In genomic region chr4:10384974-10385373, GRCh38 we compare ENCODE assay signal across 19 cellular contexts.
DNase-seq lines count a peak whose midpoint lies in the region; ATAC-seq, FAIRE-seq and TF ChIP-seq lines count a peak whose summit lies in the region.
"Had no signal": no experiment of that assay in that cellular context is flagged by ENCODE, and none has a peak within 500 bp of the region (broad histone marks: within the 10 kb centered on the region; RNA-seq: fewer than 3 reads in every experiment).

No MANE protein-coding gene starts in this region.

- POLR2A ChIA-PET in MCF 10A (lab: Yijun Ruan, JAX) = no interaction called here

- no peak for TF ChIP-seq POLR2A in breast epithelium (IDR thresholded peaks at IDR 0.05)

- peak; percentile 43 for ATAC-seq in stimulated activated effector memory CD8-positive, alpha-beta T cell treated with anti-CD3 and anti-CD28 coated beads, Interleukin-12 subunit alpha, Interleukin-12 subunit beta, amount 100 ng/mL, for 72 hours
- ATAC-seq in T-helper 17 cell = no peak
- ATAC-seq: A549; CD8-positive, alpha-beta T cell had no signal

- intact Hi-C loops in MCF 10A (cut with micrococcal nuclease) (no loop called here), breast epithelium (cut with DNase I; ENCODE audit: low total_unique reads) (loop anchor here (5.0 kb wide), 1 partner anchor 597 kb away; no protein-coding TSS in a partner anchor)

- TF ChIP-seq CTCF in MCF 10A (IDR thresholded peaks at IDR 0.05; ENCODE audit: unreplicated experiment) (no peak), breast epithelium (IDR thresholded peaks at IDR 0.05) (no peak), bronchial epithelial cell (IDR thresholded peaks at IDR 0.05; ENCODE audit: insufficient read depth, low read length, severe bottlenecking) (no peak)

- H3K27me3 Mint-ChIP-seq in MCF 10A (ENCODE audit: insufficient read depth, unreplicated experiment) (no peaks in the 10 kb centered on the region), T-helper 17 cell (peaks cover 7% of the 10 kb centered on the region)

- H3K36me3 ChIP-seq in breast epithelium (no peaks in the 10 kb centered on the region), bronchial epithelial cell (ENCODE audit: control insufficient read depth, insufficient read depth, low read length) (no peaks in the 10 kb centered on the region)
- H3K36me3 ChIP-seq: BLaER1 treated with 17β-estradiol and CSF1 and Interleukin-3, amounts not matched to agents 10 nM and 100 nM had no signal

- H3K27ac Mint-ChIP-seq in MCF 10A (ENCODE audit: low read depth, unreplicated experiment) = no peak overlapping the region
- no peak overlapping the region for H3K27ac Mint-ChIP-seq in stimulated activated effector memory CD8-positive, alpha-beta T cell treated with anti-CD3 and anti-CD28 coated beads, Interleukin-12 subunit alpha, Interleukin-12 subunit beta, amount 100 ng/mL, for 72 hours
- H3K27ac Mint-ChIP-seq in T-helper 17 cell = no peak overlapping the region
- H3K27ac Mint-ChIP-seq: B cell; CD8-positive, alpha-beta T cell; H9 had no signal

- H3K4me3 Mint-ChIP-seq in MCF 10A (ENCODE audit: unreplicated experiment) (no peak overlapping the region), T-helper 17 cell (no peak overlapping the region)
- H3K4me3 Mint-ChIP-seq in stimulated activated effector memory CD8-positive, alpha-beta T cell treated with anti-CD3 and anti-CD28 coated beads, Interleukin-12 subunit alpha, Interleukin-12 subunit beta, amount 100 ng/mL, for 72 hours = no peak overlapping the region
- H3K4me3 Mint-ChIP-seq: B cell; CD8-positive, alpha-beta T cell; H9 had no signal

- FAIRE-seq in bronchial epithelial cell (lab: Jason Lieb, UNC) = no peak
- FAIRE-seq: A549, H1 had no signal

- H3K4me1 Mint-ChIP-seq in MCF 10A (ENCODE audit: insufficient read depth, unreplicated experiment) (no peaks in the 10 kb centered on the region), T-helper 17 cell (no peaks in the 10 kb centered on the region)
- no peaks in the 10 kb centered on the region for H3K4me1 Mint-ChIP-seq in stimulated activated effector memory CD8-positive, alpha-beta T cell treated with anti-CD3 and anti-CD28 coated beads, Interleukin-12 subunit alpha, Interleukin-12 subunit beta, amount 100 ng/mL, for 72 hours
- H3K4me1 Mint-ChIP-seq: B cell had no signal

- no peak overlapping the region for H3K27ac ChIP-seq in breast epithelium
- H3K27ac ChIP-seq: 22Rv1; A549; BLaER1 treated with 17β-estradiol and CSF1 and Interleukin-3, amounts not matched to agents 10 nM and 100 nM; HL-60 had no signal

- H3K27me3 ChIP-seq in breast epithelium (no peaks in the 10 kb centered on the region), bronchial epithelial cell (ENCODE audit: control insufficient read depth, insufficient read depth, low read length) (no peaks in the 10 kb centered on the region)
- H3K27me3 ChIP-seq: BLaER1 treated with 17β-estradiol and CSF1 and Interleukin-3, amounts not matched to agents 10 nM and 100 nM had no signal

- H3K4me3 ChIP-seq in breast epithelium = no peak overlapping the region
- no peak overlapping the region for H3K4me3 ChIP-seq in bronchial epithelial cell (ENCODE audit: low read depth, low read length)
- H3K4me3 ChIP-seq: A549; BLaER1 treated with 17β-estradiol and CSF1 and Interleukin-3, amounts not matched to agents 10 nM and 100 nM had no signal

- peak; percentile 8 for DNase-seq in MCF 10A (ENCODE audit: unreplicated experiment)
- DNase-seq in breast epithelium (ENCODE audit: low spot score in 2 of 2) = no peak
- DNase-seq in bronchial epithelial cell (ENCODE audit: low read depth) = peak; percentile 51
- DNase-seq in iPS-NIHi11 (ENCODE audit: low spot score) = peak; percentile 0
- DNase-seq in stimulated activated effector memory CD8-positive, alpha-beta T cell treated with anti-CD3 and anti-CD28 coated beads, Interleukin-12 subunit alpha, Interleukin-12 subunit beta, amount 100 ng/mL, for 72 hours (ENCODE audit: low spot score in 2 of 2) = no peak
- DNase-seq in effector CD8-positive, alpha-beta T cell (lab: John Stamatoyannopoulos, UW) = no peak
- no peak for DNase-seq in T-helper 17 cell
- DNase-seq in activated CD4-positive, alpha-beta T cell treated with anti-CD3 and anti-CD28 coated beads for 4 hours = no peak
- DNase-seq: Calu3; CD8-positive, alpha-beta T cell; DMS79 treated with DMSO at 0.1 percent for 48 hours; GF-D8; H9 had no signal

- BruUV-seq in MCF 10A (replicated peaks; lab: Mats Ljungman, UMichigan) = no TSS peak

- H3K36me3 Mint-ChIP-seq in MCF 10A (ENCODE audit: insufficient read depth, unreplicated experiment) = no peaks in the 10 kb centered on the region
- no peaks in the 10 kb centered on the region for H3K36me3 Mint-ChIP-seq in stimulated activated effector memory CD8-positive, alpha-beta T cell treated with anti-CD3 and anti-CD28 coated beads, Interleukin-12 subunit alpha, Interleukin-12 subunit beta, amount 100 ng/mL, for 72 hours
- no peaks in the 10 kb centered on the region for H3K36me3 Mint-ChIP-seq in T-helper 17 cell (ENCODE audit: low read depth)
- H3K36me3 Mint-ChIP-seq: CD8-positive, alpha-beta T cell had no signal

- CTCF ChIA-PET in MCF 10A (lab: Yijun Ruan, JAX) = interaction anchor here (0.7 kb wide), 1 partner anchor 220 kb away, joined by 4 read pairs; no protein-coding TSS in a partner anchor

- H3K9me3 Mint-ChIP-seq in MCF 10A (ENCODE audit: unreplicated experiment) = peaks cover 15% of the 10 kb centered on the region
- no peaks in the 10 kb centered on the region for H3K9me3 Mint-ChIP-seq in stimulated activated effector memory CD8-positive, alpha-beta T cell treated with anti-CD3 and anti-CD28 coated beads, Interleukin-12 subunit alpha, Interleukin-12 subunit beta, amount 100 ng/mL, for 72 hours

- H3K9me3 ChIP-seq in breast epithelium (no peaks in the 10 kb centered on the region), T-helper 17 cell (ENCODE audit: control insufficient read depth, low read length, poor library complexity, severe bottlenecking) (no peaks in the 10 kb centered on the region)
- H3K9me3 ChIP-seq: A549; BLaER1 treated with 17β-estradiol and CSF1 and Interleukin-3, amounts not matched to agents 10 nM and 100 nM had no signal

- H3K4me1 ChIP-seq in breast epithelium = no peaks in the 10 kb centered on the region
- H3K4me1 ChIP-seq: A549 had no signal

Comparison
In these comparisons a context has a peak if more than half of its experiments do, and no peak if none do; other contexts are left out.
1. DNase-seq: peak in MCF 10A (single experiment), bronchial epithelial cell (single experiment) and iPS-NIHi11 (single experiment); none in breast epithelium (0 of 2), stimulated activated effector memory CD8-positive, alpha-beta T cell treated with anti-CD3 and anti-CD28 coated beads, Interleukin-12 subunit alpha, Interleukin-12 subunit beta, amount 100 ng/mL, for 72 hours (0 of 2), effector CD8-positive, alpha-beta T cell (single experiment), T-helper 17 cell (0 of 3) and activated CD4-positive, alpha-beta T cell treated with anti-CD3 and anti-CD28 coated beads for 4 hours (0 of 2).